In genomic region chrX:47145408-47146120, GRCh38 we compare ENCODE assay signal across 8 cellular contexts. TPM values are rescaled to one million over a fixed set of nuclear protein-coding genes. Genes with fewer than 3 reads are reported as not detected.
A peak's percentile ranks its signal among the peaks of the same experiment; 100 is the strongest.
DNase-seq lines count a peak whose midpoint lies in the region; FAIRE-seq and TF ChIP-seq lines count a peak whose summit lies in the region.

No MANE protein-coding gene starts in this region.

- H3K27me3 Mint-ChIP-seq in CD8-positive, alpha-beta memory T cell = peaks cover 0 to 8% of the 10 kb centered on the region in 2 donors
- H3K27me3 Mint-ChIP-seq in IgD-negative memory B cell = no peaks in the 10 kb centered on the region
- no peaks in the 10 kb centered on the region for H3K27me3 Mint-ChIP-seq in astrocyte (ENCODE audit: low read depth, unreplicated experiment)
- no peaks in the 10 kb centered on the region for H3K27me3 Mint-ChIP-seq in stimulated activated naive CD8-positive, alpha-beta T cell treated with anti-CD3 and anti-CD28 coated beads, Interleukin-15, Interleukin-2, amounts not matched to agents 100 ng/mL and 50 ng/mL, for 24 hours

- no peak for TF ChIP-seq CTCF in GM20000 (IDR thresholded peaks at IDR 0.05; ENCODE audit: extremely low read depth, missing control alignments)
- TF ChIP-seq CTCF in astrocyte (IDR thresholded peaks at IDR 0.05; ENCODE audit: insufficient read depth, low read depth, low read length) = no peak

- peak overlapping the region; percentile 75 for H3K4me3 ChIP-seq in CD8-positive, alpha-beta memory T cell (ENCODE audit: low read length)
- peak overlapping the region; percentile 83 for H3K4me3 ChIP-seq in astrocyte (ENCODE audit: insufficient read depth, low read depth, low read length)
- H3K4me3 ChIP-seq in iPS-18a (ENCODE audit: low read length) = peak overlapping the region; percentile 69

- peak overlapping the region; percentile 85 for H3K27ac ChIP-seq in CD8-positive, alpha-beta memory T cell (ENCODE audit: low read depth, low read length)
- H3K27ac ChIP-seq in astrocyte (ENCODE audit: low read depth, low read length) (peak overlapping the region; percentile 91), iPS-18a (ENCODE audit: low read length) (peak overlapping the region; percentile 75)

- H3K79me2 ChIP-seq in astrocyte (ENCODE audit: insufficient read depth, low read length) = peaks cover 68% of the 10 kb centered on the region

- peak overlapping the region; percentile 96 to 99 (median 97) for H3K27ac Mint-ChIP-seq in CD8-positive, alpha-beta memory T cell
- H3K27ac Mint-ChIP-seq in IgD-negative memory B cell = peak overlapping the region; percentile 96 to 99 (median 98)
- peak overlapping the region; percentile 87 for H3K27ac Mint-ChIP-seq in astrocyte (ENCODE audit: unreplicated experiment)
- H3K27ac Mint-ChIP-seq in stimulated activated naive CD8-positive, alpha-beta T cell treated with anti-CD3 and anti-CD28 coated beads, Interleukin-15, Interleukin-2, amounts not matched to agents 100 ng/mL and 50 ng/mL, for 24 hours = peak overlapping the region; percentile 99

- H3K9ac ChIP-seq in astrocyte (ENCODE audit: low read length) (peak overlapping the region; percentile 98), iPS-18a (ENCODE audit: low read length) (peak overlapping the region; percentile 84)

- H3K36me3 Mint-ChIP-seq in CD8-positive, alpha-beta memory T cell = peaks cover 0 to 51% (median 5%) of the 10 kb centered on the region in 3 donors
- H3K36me3 Mint-ChIP-seq in IgD-negative memory B cell = peaks cover 2% of the 10 kb centered on the region
- peaks cover 9% of the 10 kb centered on the region for H3K36me3 Mint-ChIP-seq in astrocyte (ENCODE audit: low read depth, unreplicated experiment)
- H3K36me3 Mint-ChIP-seq in stimulated activated naive CD8-positive, alpha-beta T cell treated with anti-CD3 and anti-CD28 coated beads, Interleukin-15, Interleukin-2, amounts not matched to agents 100 ng/mL and 50 ng/mL, for 24 hours (ENCODE audit: low read depth) = peaks cover 40% of the 10 kb centered on the region

- H3K4me1 ChIP-seq in CD8-positive, alpha-beta memory T cell (ENCODE audit: insufficient read depth, low read length) = peaks cover 6% of the 10 kb centered on the region
- peaks cover 13% of the 10 kb centered on the region for H3K4me1 ChIP-seq in astrocyte (ENCODE audit: insufficient read depth, low read length)
- H3K4me1 ChIP-seq in iPS-18a (ENCODE audit: control insufficient read depth, low read depth, low read length) = no peaks in the 10 kb centered on the region

- FAIRE-seq in astrocyte (lab: Jason Lieb, UNC) = peak; percentile 59

- H3K4me1 Mint-ChIP-seq in CD8-positive, alpha-beta memory T cell = peaks cover 27 to 51% (median 35%) of the 10 kb centered on the region in 3 donors
- peaks cover 4 to 18% (median 9%) of the 10 kb centered on the region in 3 donors for H3K4me1 Mint-ChIP-seq in IgD-negative memory B cell
- no peaks in the 10 kb centered on the region for H3K4me1 Mint-ChIP-seq in astrocyte (ENCODE audit: low read depth, unreplicated experiment)
- H3K4me1 Mint-ChIP-seq in stimulated activated naive CD8-positive, alpha-beta T cell treated with anti-CD3 and anti-CD28 coated beads, Interleukin-15, Interleukin-2, amounts not matched to agents 100 ng/mL and 50 ng/mL, for 24 hours (ENCODE audit: low read depth) = peaks cover 32% of the 10 kb centered on the region

- H4K20me1 ChIP-seq in astrocyte (ENCODE audit: insufficient read depth, low read length) = peaks cover 63% of the 10 kb centered on the region

- H3K27me3 ChIP-seq in CD8-positive, alpha-beta memory T cell (ENCODE audit: insufficient read depth, low read length, poor library complexity, severe bottlenecking) = no peaks in the 10 kb centered on the region
- H3K27me3 ChIP-seq in astrocyte (ENCODE audit: insufficient read depth, low read length) = no peaks in the 10 kb centered on the region
- H3K27me3 ChIP-seq in iPS-18a (ENCODE audit: control insufficient read depth, insufficient read depth, low read length) = no peaks in the 10 kb centered on the region

- peak overlapping the region; percentile 95 for H3K4me2 ChIP-seq in astrocyte (ENCODE audit: low read length)

- peaks cover 0 to 2% (median 0%) of the 10 kb centered on the region in 5 donors for H3K9me3 Mint-ChIP-seq in CD8-positive, alpha-beta memory T cell
- H3K9me3 Mint-ChIP-seq in IgD-negative memory B cell (peaks cover 0 to 2% (median 0%) of the 10 kb centered on the region in 3 donors), astrocyte (ENCODE audit: unreplicated experiment) (no peaks in the 10 kb centered on the region)
- H3K9me3 Mint-ChIP-seq in stimulated activated naive CD8-positive, alpha-beta T cell treated with anti-CD3 and anti-CD28 coated beads, Interleukin-15, Interleukin-2, amounts not matched to agents 100 ng/mL and 50 ng/mL, for 24 hours = no peaks in the 10 kb centered on the region

- H2AFZ ChIP-seq in astrocyte (ENCODE audit: low read depth, low read length) = peak overlapping the region; percentile 67

- no peak for DNase-seq in CD8-positive, alpha-beta memory T cell
- DNase-seq in GM20000 (ENCODE audit: low spot score) = peak; percentile 34
- no peak for DNase-seq in astrocyte (ENCODE audit: low read depth)
- no peak for DNase-seq in SHP77 treated with DMSO at 0.1 percent for 48 hours (lab: John Stamatoyannopoulos, UW)
- DNase-seq in stimulated activated CD8-positive, alpha-beta memory T cell treated with anti-CD3 and anti-CD28 coated beads, Interleukin-4, amount 100 ng/mL, for 48 hours = no peak

- H3K4me3 Mint-ChIP-seq in CD8-positive, alpha-beta memory T cell = peak overlapping the region; percentile 93 to 99 (median 97)
- H3K4me3 Mint-ChIP-seq in IgD-negative memory B cell (peak overlapping the region; percentile 91 to 99 (median 97)), astrocyte (ENCODE audit: unreplicated experiment) (peak overlapping the region; percentile 99)
- H3K4me3 Mint-ChIP-seq in stimulated activated naive CD8-positive, alpha-beta T cell treated with anti-CD3 and anti-CD28 coated beads, Interleukin-15, Interleukin-2, amounts not matched to agents 100 ng/mL and 50 ng/mL, for 24 hours = peak overlapping the region; percentile 98

- POLR2A ChIA-PET in CD8-positive, alpha-beta memory T cell (lab: Charles Lee) = interaction anchor here (0.7 to 2.0 kb wide), 6 partner anchors 13 to 87 kb away, joined by 4 to 19 read pairs (median 12); partner anchors contain the start of genes CDK16 and USP11

- no peaks in the 10 kb centered on the region for H3K36me3 ChIP-seq in CD8-positive, alpha-beta memory T cell (ENCODE audit: insufficient read depth, low read length)
- H3K36me3 ChIP-seq in astrocyte (ENCODE audit: insufficient read depth, low read length) (no peaks in the 10 kb centered on the region), iPS-18a (ENCODE audit: control insufficient read depth, low read depth, low read length) (peaks cover 6% of the 10 kb centered on the region)

- H3K9me3 ChIP-seq in CD8-positive, alpha-beta memory T cell (ENCODE audit: low read length) = no peaks in the 10 kb centered on the region
- H3K9me3 ChIP-seq in astrocyte (ENCODE audit: insufficient read depth, low read depth, low read length) (no peaks in the 10 kb centered on the region), iPS-18a (ENCODE audit: control insufficient read depth, low read depth, low read length) (peaks cover 3% of the 10 kb centered on the region)

- CTCF ChIA-PET in CD8-positive, alpha-beta memory T cell (lab: Charles Lee) = interaction anchor here (0.6 to 1.9 kb wide), 10 partner anchors 10 to 236 kb away, joined by 3 to 12 read pairs (median 4); no protein-coding TSS in a partner anchor

RNA-seq across cellular contexts. Expression of gene RBM10, which starts 0.5 kb away (rescaled TPM):
- 10 to 100 TPM; 74.5 to 74.8 TPM for total RNA-seq in CD8-positive, alpha-beta memory T cell
- 37.8 TPM for polyA plus RNA-seq in CD8-positive, alpha-beta memory T cell
- 36.0 TPM for polyA plus RNA-seq in IgD-negative memory B cell
- 35.9 and 36.3 TPM in 2 replicates for total RNA-seq in astrocyte

RNA-seq across cellular contexts. Expression of gene NDUFB11, which starts 1.1 kb away (rescaled TPM):
- total RNA-seq in CD8-positive, alpha-beta memory T cell = 10 to 100 TPM; 93.5 to 95.0 TPM
- polyA plus RNA-seq in CD8-positive, alpha-beta memory T cell = 169 TPM
- 197 TPM for polyA plus RNA-seq in IgD-negative memory B cell
- total RNA-seq in astrocyte = 79.4 and 86.3 TPM in 2 replicates

RNA-seq across cellular contexts. Expression of gene UBA1, which starts 48.1 kb away (rescaled TPM):
- total RNA-seq in CD8-positive, alpha-beta memory T cell = 100 to 1,000 TPM; 225 to 234 TPM
- polyA plus RNA-seq in CD8-positive, alpha-beta memory T cell = 178 TPM
- polyA plus RNA-seq in IgD-negative memory B cell = 190 TPM
- 232 and 244 TPM in 2 replicates for total RNA-seq in astrocyte
